Comparison of ENCODE assay signal across 37 cellular contexts in the genomic region with DNA sequence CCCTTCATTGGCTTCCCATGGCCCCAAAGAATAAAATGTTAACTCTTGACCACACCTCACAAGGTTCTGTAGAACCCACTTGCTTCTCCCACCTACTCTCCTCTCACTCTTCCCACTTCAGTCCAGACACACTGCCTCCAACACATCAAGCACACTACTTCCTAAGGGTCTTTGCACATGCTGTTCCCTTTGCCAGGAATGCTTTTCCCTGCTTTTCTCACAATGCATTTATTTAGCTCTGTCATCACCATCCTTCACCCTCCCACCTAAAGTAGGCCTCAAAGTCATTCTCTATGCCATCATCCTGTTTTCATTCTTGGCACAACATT. TPM values are rescaled to one million over a fixed set of nuclear protein-coding genes. Genes with fewer than 3 reads are reported as not detected.
"Had no signal": no experiment of that assay in that cellular context is flagged by ENCODE, and none has a peak within 500 bp of the region (broad histone marks: within the 10 kb centered on the region; RNA-seq: fewer than 3 reads in every experiment).

No MANE protein-coding gene starts in this region.

- H3K36me3 Mint-ChIP-seq: neural progenitor cell had no signal

- H3K27me3 Mint-ChIP-seq: effector memory CD8-positive, alpha-beta T cell; stimulated activated naive CD8-positive, alpha-beta T cell treated with anti-CD3 and anti-CD28 coated beads, Interleukin-15, Interleukin-2, amounts not matched to agents 100 ng/mL and 50 ng/mL, for 24 hours had no signal

- H3K27ac ChIP-seq: coronary artery, gastroesophageal sphincter, neural progenitor cell, skin epidermis, thoracic aorta, uterus, WERI-Rb-1 had no signal

- H3K9me3 Mint-ChIP-seq: effector memory CD8-positive, alpha-beta T cell; immature natural killer cell; natural killer cell; neural progenitor cell; stimulated activated effector memory CD8-positive, alpha-beta T cell treated with anti-CD3 and anti-CD28 coated beads, Interleukin-12 subunit alpha, Interleukin-12 subunit beta, amount 100 ng/mL, for 72 hours; stimulated activated naive CD8-positive, alpha-beta T cell treated with anti-CD3 and anti-CD28 coated beads, Interleukin-15, Interleukin-2, amounts not matched to agents 100 ng/mL and 50 ng/mL, for 24 hours; T-helper 1 cell treated with Interleukin-12 subunit alpha and Interleukin-12 subunit beta and Interleukin-4 antibody, amounts not matched to agents 30 μg/mL and 1 μg/mL, for 36 hours; type B pancreatic cell had no signal

- DNase-seq: activated CD4-positive, alpha-beta T cell treated with anti-CD3 and anti-CD28 coated beads for 48 hours; activated CD4-positive, alpha-beta T cell treated with anti-CD3 and anti-CD28 coated beads, Interleukin-2, amount 50 U/mL, for 48 hours; activated CD8-positive, alpha-beta memory T cell treated with anti-CD3 and anti-CD28 coated beads for 24 hours; activated gamma-delta T cell; activated naive CD4-positive, alpha-beta T cell treated with anti-CD3 and anti-CD28 coated beads, Interleukin-2, amount 50 U/mL, for 16 hours; effector memory CD8-positive, alpha-beta T cell; erythroblast; hypothalamus; immature natural killer cell; kidney; left colon; mammary epithelial cell; midbrain; natural killer cell; stimulated activated CD4-positive, alpha-beta T cell treated with anti-CD3 and anti-CD28 coated beads, Interleukin-4, amount 100 ng/mL, for 24 hours; SW 1271; T1000; uterus; WERI-Rb-1 had no signal

- H3K4me3 ChIP-seq: coronary artery, gastroesophageal sphincter, neural progenitor cell, skin epidermis, thoracic aorta, uterus had no signal

- H3K27ac Mint-ChIP-seq: effector memory CD8-positive, alpha-beta T cell; immature natural killer cell; natural killer cell; neural progenitor cell; stimulated activated effector memory CD8-positive, alpha-beta T cell treated with anti-CD3 and anti-CD28 coated beads, Interleukin-12 subunit alpha, Interleukin-12 subunit beta, amount 100 ng/mL, for 72 hours; stimulated activated naive CD8-positive, alpha-beta T cell treated with anti-CD3 and anti-CD28 coated beads, Interleukin-15, Interleukin-2, amounts not matched to agents 100 ng/mL and 50 ng/mL, for 24 hours; T-helper 1 cell treated with Interleukin-12 subunit alpha and Interleukin-12 subunit beta and Interleukin-4 antibody, amounts not matched to agents 30 μg/mL and 1 μg/mL, for 36 hours; type B pancreatic cell had no signal

- H3K4me3 Mint-ChIP-seq: effector memory CD8-positive, alpha-beta T cell; immature natural killer cell; natural killer cell; neural progenitor cell; stimulated activated effector memory CD8-positive, alpha-beta T cell treated with anti-CD3 and anti-CD28 coated beads, Interleukin-12 subunit alpha, Interleukin-12 subunit beta, amount 100 ng/mL, for 72 hours; stimulated activated naive CD8-positive, alpha-beta T cell treated with anti-CD3 and anti-CD28 coated beads, Interleukin-15, Interleukin-2, amounts not matched to agents 100 ng/mL and 50 ng/mL, for 24 hours; T-helper 1 cell treated with Interleukin-12 subunit alpha and Interleukin-12 subunit beta and Interleukin-4 antibody, amounts not matched to agents 30 μg/mL and 1 μg/mL, for 36 hours; type B pancreatic cell had no signal

- H3K9me3 ChIP-seq: gastroesophageal sphincter, thoracic aorta, uterus had no signal

- ATAC-seq: activated CD4-positive, CD25-positive, alpha-beta regulatory T cell treated with anti-CD3 and anti-CD28 coated beads, Interleukin-2, amount 50 U/mL, for 24 hours; effector memory CD8-positive, alpha-beta T cell; gastroesophageal sphincter; left colon; natural killer cell; sciatic nerve; stimulated activated effector memory CD8-positive, alpha-beta T cell treated with anti-CD3 and anti-CD28 coated beads, Interleukin-12 subunit alpha, Interleukin-12 subunit beta, amount 100 ng/mL, for 72 hours had no signal

- FAIRE-seq: kidney had no signal

- H3K36me3 ChIP-seq: gastroesophageal sphincter, neural progenitor cell, thoracic aorta, uterus had no signal

RNA-seq across cellular contexts. Expression of gene IFNL1, which starts 7.9 kb away (rescaled TPM):
- total RNA-seq: cerebellum, fibroblast of lung, fibroblast of villous mesenchyme, gastroesophageal sphincter, kidney, left colon, liver, mammary epithelial cell, omental fat pad, renal cortical epithelial cell, sciatic nerve, subcutaneous adipose tissue, thoracic aorta, uterus had no signal
- polyA plus RNA-seq: fibroblast of lung, liver, mammary epithelial cell had no signal

RNA-seq across cellular contexts. Expression of gene GMFG, which starts 31.7 kb away (rescaled TPM):
- total RNA-seq: mammary epithelial cell, renal cortical epithelial cell had no signal

RNA-seq across cellular contexts. Expression of gene IFNL2, which starts 36.0 kb away (rescaled TPM):
- total RNA-seq: cerebellum, fibroblast of lung, fibroblast of villous mesenchyme, gastroesophageal sphincter, kidney, left colon, liver, mammary epithelial cell, natural killer cell, omental fat pad, renal cortical epithelial cell, sciatic nerve, subcutaneous adipose tissue, thoracic aorta, uterus had no signal
- polyA plus RNA-seq: fibroblast of lung, immature natural killer cell, liver, mammary epithelial cell had no signal
